ENCODE assay signal across 8 cellular contexts in the genomic region with DNA sequence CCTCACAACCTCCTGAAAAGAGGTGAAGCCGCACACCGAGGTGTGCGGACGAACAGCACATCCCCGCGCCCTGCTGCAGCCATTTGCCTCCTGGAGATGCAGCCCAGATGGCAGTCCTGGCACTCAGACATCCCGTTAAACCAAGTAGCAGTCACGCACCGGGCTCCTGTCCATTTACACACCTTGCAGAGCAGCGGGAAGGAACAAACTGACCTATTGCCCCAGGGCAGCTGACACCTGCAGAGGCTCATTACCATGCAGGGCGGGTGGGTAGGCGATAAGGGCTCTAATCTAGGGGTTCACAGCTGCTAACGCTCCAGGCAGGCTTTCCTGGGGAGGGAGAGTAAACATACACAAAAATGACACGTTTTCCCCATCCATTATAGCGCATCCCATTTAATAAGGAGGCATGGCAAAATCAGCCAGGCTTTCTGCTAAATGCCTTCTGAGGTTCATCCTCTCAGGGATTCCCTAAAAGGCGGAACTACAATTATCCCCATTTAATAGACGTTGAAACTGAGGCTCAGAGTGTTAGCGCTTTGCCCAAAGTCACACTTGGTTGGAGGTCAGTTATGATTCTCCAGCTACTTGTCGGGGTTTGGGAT.
DNase-seq lines count a peak whose midpoint lies in the region; TF ChIP-seq lines count a peak whose summit lies in the region.

No MANE protein-coding gene starts in this region.

- H3K27ac Mint-ChIP-seq in nephron = peak overlapping the region; percentile 75 to 83 (median 76)

- TF ChIP-seq POLR2A in GM18951 (IDR thresholded peaks at IDR 0.05; ENCODE audit: extremely low read depth, insufficient read depth, insufficient read length) = peak; percentile 19

- no peak for TF ChIP-seq CTCF in nephron (IDR thresholded peaks at IDR 0.05; ENCODE audit: unreplicated experiment in 3 of 3)

- no peaks in the 10 kb centered on the region for H3K36me3 Mint-ChIP-seq in nephron (ENCODE audit: low read depth)

- peaks cover 7 to 11% of the 10 kb centered on the region in 2 donors for H3K36me3 ChIP-seq in duodenal mucosa (ENCODE audit: control insufficient read depth in 1 of 2, insufficient read depth in 2 of 2, low read length in 2 of 2)

- peaks cover 56% of the 10 kb centered on the region for H3K4me1 Mint-ChIP-seq in nephron

- H3K9ac ChIP-seq in duodenal mucosa (ENCODE audit: low read depth in 1 of 2, low read length in 2 of 2) = peak overlapping the region; percentile 15 to 63

- in situ Hi-C loops in GM18951 (cut with MboI; ENCODE audit: low sequenced_read_pairs, unreplicated experiment) = no loop called here

- peak overlapping the region; percentile 45 for H3K27ac ChIP-seq in duodenal mucosa (ENCODE audit: low read depth, low read length)

- H3K4me1 ChIP-seq in duodenal mucosa (ENCODE audit: control insufficient read depth in 1 of 2, insufficient read depth in 2 of 2, low read length in 2 of 2) = peaks cover 62 to 66% of the 10 kb centered on the region in 2 donors

- peak overlapping the region; percentile 82 to 90 (median 88) for H3K4me3 Mint-ChIP-seq in nephron

- no peaks in the 10 kb centered on the region for H3K9me3 ChIP-seq in duodenal mucosa (ENCODE audit: control insufficient read depth in 1 of 2, low read length in 2 of 2)

- H3K27me3 Mint-ChIP-seq in nephron (ENCODE audit: low read depth) = peaks cover 3% of the 10 kb centered on the region

- no peaks in the 10 kb centered on the region for H3K27me3 ChIP-seq in duodenal mucosa (ENCODE audit: control insufficient read depth in 1 of 2, insufficient read depth in 2 of 2, low read length in 2 of 2)

- DNase-seq in OCI-M1 (lab: John Stamatoyannopoulos, UW) = peak; percentile 85
- DNase-seq in CD1c-positive myeloid dendritic cell (ENCODE audit: extremely low spot score) = no peak
- DNase-seq in NK-92 (lab: John Stamatoyannopoulos, UW; ENCODE audit: unreplicated experiment) = no peak
- DNase-seq in T1000 (lab: John Stamatoyannopoulos, UW) = no peak
- no peak for DNase-seq in DMS 273 (lab: John Stamatoyannopoulos, UW; ENCODE audit: unreplicated experiment)

- H3K4me3 ChIP-seq in duodenal mucosa (ENCODE audit: low read depth in 1 of 2, low read length in 2 of 2) = peak overlapping the region; percentile 71 to 81

- H3K9me3 Mint-ChIP-seq in nephron = no peaks in the 10 kb centered on the region
